In the genomic region with DNA sequence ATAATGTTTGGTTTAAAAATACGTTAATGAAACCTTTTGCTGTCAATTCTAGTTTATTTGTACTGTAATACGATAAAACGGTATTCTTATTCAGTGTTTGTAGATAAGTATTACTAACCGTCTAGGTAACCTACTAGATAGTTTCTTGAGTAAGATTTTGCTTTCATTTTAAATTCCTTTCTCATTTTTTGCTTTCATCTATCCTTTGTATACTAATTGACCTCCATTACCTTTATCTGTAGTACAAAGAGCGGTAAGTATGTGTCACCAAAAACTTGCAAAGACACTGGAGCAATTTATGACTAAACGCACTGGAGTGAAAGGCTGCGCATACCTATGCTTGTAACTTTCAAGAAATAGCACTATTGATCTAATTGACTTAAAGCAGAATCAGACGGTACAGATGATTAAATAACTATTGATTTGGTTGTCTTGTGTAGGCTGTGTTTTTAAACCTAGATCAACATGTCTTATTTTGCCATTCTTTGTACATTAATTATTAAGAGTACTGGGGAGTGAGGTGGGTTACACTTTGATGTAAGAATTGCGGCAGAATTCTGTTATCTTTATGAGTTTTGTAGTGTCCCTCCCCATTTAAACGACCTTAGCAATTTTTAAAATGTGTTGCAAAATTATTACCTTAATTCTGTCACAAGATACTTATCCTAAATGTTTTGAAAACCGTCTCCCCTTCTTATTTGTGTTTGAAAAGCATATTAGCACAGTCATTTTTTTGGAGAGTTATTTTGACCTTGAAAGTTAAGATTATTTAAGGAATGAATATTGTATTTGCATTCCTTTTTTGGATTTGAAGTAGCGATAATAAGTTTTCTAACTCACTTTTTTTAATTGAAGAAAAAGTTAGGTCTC, we compare ENCODE assay signal across 8 cellular contexts. TPM values are rescaled to one million over a fixed set of nuclear protein-coding genes. Genes with fewer than 3 reads are reported as not detected.
DNase-seq lines count a peak whose midpoint lies in the region; ATAC-seq and TF ChIP-seq lines count a peak whose summit lies in the region.

No MANE protein-coding gene starts in this region.

- intact Hi-C loops in vagina (cut with DNase I): loop anchor here (10.0 kb wide), 1 partner anchor 114 kb away; no protein-coding TSS in a partner anchor

- H3K36me3 ChIP-seq in BLaER1 (no peaks in the 10 kb centered on the region), vagina (no peaks in the 10 kb centered on the region)

- no peaks in the 10 kb centered on the region for H3K27me3 ChIP-seq in BLaER1
- no peaks in the 10 kb centered on the region for H3K27me3 ChIP-seq in vagina

- DNase-seq in LNCaP clone FGC (ENCODE audit: low read depth): no peak
- DNase-seq in memory B cell (ENCODE audit: low spot score in 2 of 2): no peak
- no peak for DNase-seq in vagina (ENCODE audit: extremely low spot score in 2 of 2)
- DNase-seq in AG20443 (ENCODE audit: low spot score): no peak
- no peak for DNase-seq in NCI-H2196 treated with DMSO at 0.1 percent for 48 hours (lab: John Stamatoyannopoulos, UW; ENCODE audit: unreplicated experiment)

- peak overlapping the region; percentile 92 for H3K4me2 ChIP-seq in BLaER1

- TF ChIP-seq CTCF in LNCaP clone FGC (IDR thresholded peaks at IDR 0.05; ENCODE audit: control insufficient read depth, extremely low read depth, insufficient read depth) (no peak), brain (conservative IDR thresholded peaks at IDR 0.05) (no peak), vagina (IDR thresholded peaks at IDR 0.05) (no peak)

- H3K9ac ChIP-seq in BLaER1: peak overlapping the region; percentile 95

- H3K4me3 Mint-ChIP-seq in brain (peak overlapping the region; percentile 92 to 100 (median 99)), memory B cell (peak overlapping the region; percentile 99)

- ATAC-seq in memory B cell (ENCODE audit: low read depth) (no peak), HG03135 (IDR thresholded peaks at IDR 0.05; ENCODE audit: unreplicated experiment) (no peak)

- H3K4me1 ChIP-seq in BLaER1 (peaks cover 40% of the 10 kb centered on the region), vagina (peaks cover 68% of the 10 kb centered on the region)

- H3K4me1 Mint-ChIP-seq in brain (peaks cover 69% of the 10 kb centered on the region), memory B cell (peaks cover 33% of the 10 kb centered on the region)

- H3K27ac Mint-ChIP-seq in brain: peak overlapping the region; percentile 7 to 100 (median 99)
- no peak overlapping the region for H3K27ac Mint-ChIP-seq in memory B cell

- H3K27ac ChIP-seq in BLaER1: peak overlapping the region; percentile 94
- H3K27ac ChIP-seq in vagina: peak overlapping the region; percentile 100

- peak overlapping the region; percentile 97 for H3K4me3 ChIP-seq in BLaER1
- H3K4me3 ChIP-seq in LNCaP clone FGC (ENCODE audit: low read depth, low read length): peak overlapping the region; percentile 73
- peak overlapping the region; percentile 94 to 95 for H3K4me3 ChIP-seq in vagina

- TF ChIP-seq POLR2A in vagina (IDR thresholded peaks at IDR 0.05): no peak

- H3K9me3 ChIP-seq in BLaER1 (no peaks in the 10 kb centered on the region), vagina (no peaks in the 10 kb centered on the region)

- H3K27me3 Mint-ChIP-seq in brain: peaks cover 13% of the 10 kb centered on the region
- H3K27me3 Mint-ChIP-seq in memory B cell: no peaks in the 10 kb centered on the region

- peaks cover 60% of the 10 kb centered on the region for H4K20me1 ChIP-seq in BLaER1

- H3K9me3 Mint-ChIP-seq in brain (peaks cover 0 to 4% (median 0%) of the 10 kb centered on the region in 5 experiments), memory B cell (no peaks in the 10 kb centered on the region)

- peaks cover 23% of the 10 kb centered on the region for H3K36me3 Mint-ChIP-seq in brain
- peaks cover 5% of the 10 kb centered on the region for H3K36me3 Mint-ChIP-seq in memory B cell

RNA-seq across cellular contexts. Expression of gene ARHGAP5, which starts 1.9 kb away (rescaled TPM):
- polyA plus RNA-seq in brain (ENCODE audit: insufficient read depth, low read depth, low replicate concordance): 8.9 TPM
- 90.6 TPM for total RNA-seq in vagina
